17 cellular contexts compared by ENCODE assay signal in the genomic region with DNA sequence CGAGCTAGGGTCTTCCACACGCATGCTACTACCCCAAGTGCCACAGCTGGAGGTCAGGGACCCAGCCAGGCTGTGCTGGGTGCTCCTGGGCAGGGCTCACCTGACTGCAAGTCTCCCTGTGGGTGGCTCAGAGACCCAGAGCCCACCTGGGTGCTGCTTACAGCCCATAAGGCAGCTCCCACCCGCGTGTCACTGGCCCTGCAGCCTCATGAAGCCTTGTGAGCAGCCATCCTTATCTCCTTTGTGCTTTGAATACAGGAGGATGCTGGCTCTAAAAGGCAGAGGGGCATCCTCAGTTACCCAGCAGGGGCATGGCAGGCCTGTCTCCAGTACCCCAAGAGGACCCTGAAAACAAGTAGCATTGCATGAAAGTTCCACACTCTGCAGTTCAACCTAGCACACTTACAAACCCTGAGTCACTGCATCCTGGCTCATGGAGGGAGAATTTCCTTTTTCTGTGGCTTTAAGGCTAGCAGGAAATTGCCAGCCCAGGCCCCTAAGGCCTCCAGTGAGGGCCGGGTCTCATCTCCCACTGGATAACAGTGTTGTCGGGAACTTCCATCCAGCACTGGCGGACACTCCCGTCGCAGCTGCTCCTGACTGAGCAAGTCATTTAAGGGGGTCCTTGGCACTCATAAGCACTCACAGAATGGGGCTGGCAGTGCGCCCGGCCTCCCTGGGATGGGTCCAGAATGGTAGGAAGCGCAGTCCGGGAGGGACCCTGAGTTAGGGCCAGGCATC.
A peak's percentile ranks its signal among the peaks of the same experiment; 100 is the strongest.
DNase-seq lines count a peak whose midpoint lies in the region; ATAC-seq, FAIRE-seq and TF ChIP-seq lines count a peak whose summit lies in the region.
"Had no signal": no experiment of that assay in that cellular context is flagged by ENCODE, and none has a peak within 500 bp of the region (broad histone marks: within the 10 kb centered on the region; RNA-seq: fewer than 3 reads in every experiment).

No MANE protein-coding gene starts in this region.

- 0 out of 22 replicates have a peak, but pooled peaks cover 0 to 8% (median 0%) of the 10 kb centered on the region in 11 experiments for H3K9me3 ChIP-seq in BLaER1 treated with 17β-estradiol and CSF1 and Interleukin-3, amounts not matched to agents 10 nM and 100 nM (replicated peaks in 1 of 11)
- H3K9me3 ChIP-seq in keratinocyte (ENCODE audit: control insufficient read depth, low read depth, low read length), result no peaks in the 10 kb centered on the region

- H3K9me3 Mint-ChIP-seq in T-cell, result no peaks in the 10 kb centered on the region
- H3K9me3 Mint-ChIP-seq: activated T-helper 1 cell treated with anti-CD3 and anti-CD28 coated beads, Interleukin-12 subunit alpha, Interleukin-12 subunit beta, Interleukin-2, Interleukin-4 antibody, amounts not matched to agents 30 ng/mL and 10 ng/mL and 1 ng/mL, durations not matched to agents 14 hours and 24 hours and 36 hours; brain; immature natural killer cell; T-helper 2 cell treated with Interferon-gamma antibody and Interleukin-4, amounts not matched to agents 5 μg/mL and 100 μg/mL, for 36 hours had no signal

- peaks cover 13 to 16% of the 10 kb centered on the region in 2 donors for H3K27me3 Mint-ChIP-seq in T-cell

- no peak overlapping the region for H2AFZ ChIP-seq in keratinocyte (ENCODE audit: control insufficient read depth, low read length)

- no peak overlapping the region for H3K4me3 ChIP-seq in BLaER1 treated with 17β-estradiol and CSF1 and Interleukin-3, amounts not matched to agents 10 nM and 100 nM
- H3K4me3 ChIP-seq in keratinocyte (ENCODE audit: control insufficient read depth in 2 of 3, extremely low read depth in 1 of 3, insufficient read depth in 2 of 3, low read depth in 1 of 3, low read length in 3 of 3), result no peak overlapping the region

- no peaks in the 10 kb centered on the region for H3K36me3 ChIP-seq in BLaER1 treated with 17β-estradiol and CSF1 and Interleukin-3, amounts not matched to agents 10 nM and 100 nM
- no peaks in the 10 kb centered on the region for H3K36me3 ChIP-seq in keratinocyte (ENCODE audit: control insufficient read depth in 2 of 2, extremely low read depth in 1 of 2, insufficient read depth in 2 of 2, low read length in 2 of 2)

- CTCF ChIA-PET in T-cell (lab: Charles Lee), result no interaction called here

- POLR2A ChIA-PET in T-cell (lab: Charles Lee), result no interaction called here

- peak; percentile 78 for DNase-seq in NCI-H1092 (lab: John Stamatoyannopoulos, UW)
- peak; percentile 76 to 91 for DNase-seq in dermis microvascular lymphatic vessel endothelial cell (ENCODE audit: low read depth in 2 of 2)
- DNase-seq in keratinocyte (ENCODE audit: low read depth, low spot score), result no peak
- DNase-seq in DMS79 (lab: John Stamatoyannopoulos, UW), result no peak
- no peak for DNase-seq in HuH-7.5 (ENCODE audit: low spot score)
- no peak for DNase-seq in T-cell
- DNase-seq: activated CD4-positive, alpha-beta T cell treated with anti-CD3 and anti-CD28 coated beads, Interleukin-2, amount 50 U/mL, for 4 hours; DND-41; immature natural killer cell; NCI-H1694; retina had no signal

- peaks cover 6 to 38% (median 30%) of the 10 kb centered on the region in 10 experiments; a peak in 16 of 20 replicates for H3K4me1 ChIP-seq in BLaER1 treated with 17β-estradiol and CSF1 and Interleukin-3, amounts not matched to agents 10 nM and 100 nM
- H3K4me1 ChIP-seq in keratinocyte (ENCODE audit: control insufficient read depth, extremely low read depth, insufficient read depth, low read length), result no peaks in the 10 kb centered on the region

- H3K4me3 Mint-ChIP-seq in T-cell, result no peak overlapping the region
- H3K4me3 Mint-ChIP-seq: activated T-helper 1 cell treated with anti-CD3 and anti-CD28 coated beads, Interleukin-12 subunit alpha, Interleukin-12 subunit beta, Interleukin-2, Interleukin-4 antibody, amounts not matched to agents 30 ng/mL and 10 ng/mL and 1 ng/mL, durations not matched to agents 14 hours and 24 hours and 36 hours; brain; immature natural killer cell; T-helper 2 cell treated with Interferon-gamma antibody and Interleukin-4, amounts not matched to agents 5 μg/mL and 100 μg/mL, for 36 hours had no signal

- peaks cover 6 to 31% (median 23%) of the 10 kb centered on the region in 11 experiments; a peak in 21 of 22 replicates for H3K27me3 ChIP-seq in BLaER1 treated with 17β-estradiol and CSF1 and Interleukin-3, amounts not matched to agents 10 nM and 100 nM
- no peaks in the 10 kb centered on the region for H3K27me3 ChIP-seq in keratinocyte (ENCODE audit: control insufficient read depth, extremely low read depth, insufficient read depth, low read length)

- H3K9ac ChIP-seq in BLaER1 treated with 17β-estradiol and CSF1 and Interleukin-3, amounts not matched to agents 10 nM and 100 nM, result no peak overlapping the region
- H3K9ac ChIP-seq in keratinocyte (ENCODE audit: control insufficient read depth, extremely low read depth, insufficient read depth, low read length), result no peak overlapping the region

- H3K4me2 ChIP-seq in BLaER1 treated with 17β-estradiol and CSF1 and Interleukin-3, amounts not matched to agents 10 nM and 100 nM, result peak overlapping the region in 9 of 11 experiments; percentile 40 to 58 (median 52); a peak in 17 of 22 replicates
- no peak overlapping the region for H3K4me2 ChIP-seq in keratinocyte (ENCODE audit: control insufficient read depth, extremely low read depth, insufficient read depth, low read depth, low read length)

- dilution Hi-C loops in keratinocyte (cut with MboI; ENCODE audit: extremely low pct_ligation_motif_present, low sequenced_read_pairs), result no loop called here

- no peaks in the 10 kb centered on the region for H3K4me1 Mint-ChIP-seq in T-cell
- H3K4me1 Mint-ChIP-seq: brain, immature natural killer cell had no signal

- TF ChIP-seq CTCF in keratinocyte (optimal IDR thresholded peaks at IDR 0.05 in 1 of 3, IDR thresholded peaks at IDR 0.05 in 1 of 3, conservative IDR thresholded peaks at IDR 0.05 in 1 of 3; ENCODE audit: extremely low read depth in 1 of 3, insufficient read depth in 2 of 3, low read length in 3 of 3), result no peak

- no peaks in the 10 kb centered on the region for H3K36me3 Mint-ChIP-seq in T-cell
- H3K36me3 Mint-ChIP-seq: brain, immature natural killer cell had no signal

- H3K27ac Mint-ChIP-seq in T-cell, result no peak overlapping the region
- H3K27ac Mint-ChIP-seq: activated T-helper 1 cell treated with anti-CD3 and anti-CD28 coated beads, Interleukin-12 subunit alpha, Interleukin-12 subunit beta, Interleukin-2, Interleukin-4 antibody, amounts not matched to agents 30 ng/mL and 10 ng/mL and 1 ng/mL, durations not matched to agents 14 hours and 24 hours and 36 hours; brain; immature natural killer cell; T-helper 2 cell treated with Interferon-gamma antibody and Interleukin-4, amounts not matched to agents 5 μg/mL and 100 μg/mL, for 36 hours had no signal

- peak; percentile 26 for FAIRE-seq in keratinocyte (lab: Jason Lieb, UNC)
- FAIRE-seq: GM18507 had no signal

- no peak overlapping the region for H3K27ac ChIP-seq in BLaER1 treated with 17β-estradiol and CSF1 and Interleukin-3, amounts not matched to agents 10 nM and 100 nM
- H3K27ac ChIP-seq in keratinocyte (ENCODE audit: control insufficient read depth, insufficient read depth, low read length), result no peak overlapping the region

- H3K9me1 ChIP-seq in keratinocyte (ENCODE audit: control insufficient read depth, extremely low read depth, insufficient read depth, low read length), result no peaks in the 10 kb centered on the region

- H4K20me1 ChIP-seq in BLaER1 treated with 17β-estradiol and CSF1 and Interleukin-3, amounts not matched to agents 10 nM and 100 nM, result no peaks in the 10 kb centered on the region
- H4K20me1 ChIP-seq in keratinocyte (ENCODE audit: control insufficient read depth, extremely low read depth, insufficient read depth, low read length), result no peaks in the 10 kb centered on the region

- H3K79me2 ChIP-seq in keratinocyte (ENCODE audit: control insufficient read depth, insufficient read depth, low read length), result no peaks in the 10 kb centered on the region

- no peak for ATAC-seq in HG03097 (IDR thresholded peaks at IDR 0.05; ENCODE audit: low FRiP score, unreplicated experiment)
- no peak for ATAC-seq in T-cell (replicated peaks in 1 of 4)

Comparison
In these comparisons a context has a peak if more than half of its experiments do, and no peak if none do; other contexts are left out.
1. DNase-seq: peak in NCI-H1092 (single experiment) and dermis microvascular lymphatic vessel endothelial cell (2 of 2); none in keratinocyte (single experiment), DMS79 (single experiment), HuH-7.5 (single experiment) and T-cell (0 of 34).